In genomic region chr3:142056656-142057330, GRCh38 we compare ENCODE assay signal across 23 cellular contexts.
A peak's percentile ranks its signal among the peaks of the same experiment; 100 is the strongest.
DNase-seq lines count a peak whose midpoint lies in the region; ATAC-seq and TF ChIP-seq lines count a peak whose summit lies in the region.
"Had no signal": no experiment of that assay in that cellular context is flagged by ENCODE, and none has a peak within 500 bp of the region (broad histone marks: within the 10 kb centered on the region; RNA-seq: fewer than 3 reads in every experiment).

No MANE protein-coding gene starts in this region.

- H2BK120ac ChIP-seq in trophoblast cell (ENCODE audit: insufficient read depth, low read length, poor library complexity): no peak overlapping the region

- H3K9me3 ChIP-seq in SJCRH30 (replicated peaks) (peaks cover 7% of the 10 kb centered on the region; the same call in 1 of the 2 replicates), trophoblast cell (ENCODE audit: insufficient read depth, low read depth, low read length) (no peaks in the 10 kb centered on the region), lower lobe of right lung (no peaks in the 10 kb centered on the region)
- H3K9me3 ChIP-seq: Caco-2 had no signal

- WGBS in trophoblast cell (ENCODE audit: extremely low coverage, insufficient coverage, insufficient read length): no CpG with 5 or more reads among the region's 2 CpGs

- no peak for ATAC-seq in HG02840 (IDR thresholded peaks at IDR 0.05; ENCODE audit: low FRiP score, unreplicated experiment)
- ATAC-seq in lower lobe of right lung: no peak
- ATAC-seq: GM12878, SK-N-SH treated with all-trans-retinoic acid at 6 μM for 48 hours, T-cell had no signal

- no peak overlapping the region for H3K4ac ChIP-seq in trophoblast cell (ENCODE audit: low read depth, low read length)

- H3K36me3 ChIP-seq in SJCRH30: no peaks in the 10 kb centered on the region
- no peaks in the 10 kb centered on the region for H3K36me3 ChIP-seq in trophoblast cell (ENCODE audit: control insufficient read depth in 1 of 2, insufficient read depth in 2 of 2, low read length in 2 of 2)
- no peaks in the 10 kb centered on the region for H3K36me3 ChIP-seq in lower lobe of right lung

- H2AFZ ChIP-seq in trophoblast cell (ENCODE audit: insufficient read depth, low read length, poor library complexity): no peak overlapping the region
- H2AFZ ChIP-seq: PC-9 had no signal

- no peak overlapping the region for H3K23ac ChIP-seq in trophoblast cell (ENCODE audit: low read length)

- H2BK12ac ChIP-seq in trophoblast cell (ENCODE audit: low read length): no peak overlapping the region

- H3K4me3 ChIP-seq in SJCRH30 (no peak overlapping the region), epithelial cell of esophagus (ENCODE audit: low read length) (no peak overlapping the region), trophoblast cell (ENCODE audit: low read depth, low read length) (no peak overlapping the region), lower lobe of right lung (no peak overlapping the region)
- H3K4me3 ChIP-seq: BLaER1 treated with 17β-estradiol and CSF1 and Interleukin-3, amounts not matched to agents 10 nM and 100 nM; GM12878; PC-9 had no signal

- H3K9ac ChIP-seq in trophoblast cell (ENCODE audit: low read length): no peak overlapping the region
- H3K9ac ChIP-seq: BLaER1 treated with 17β-estradiol and CSF1 and Interleukin-3, amounts not matched to agents 10 nM and 100 nM had no signal

- H4K91ac ChIP-seq in trophoblast cell (ENCODE audit: low read depth, low read length): no peak overlapping the region

- H3K79me2 ChIP-seq in trophoblast cell (ENCODE audit: control insufficient read depth, insufficient read depth, low read length, poor library complexity): no peaks in the 10 kb centered on the region

- H3K27ac ChIP-seq in SJCRH30 (peak overlapping the region; percentile 88), trophoblast cell (ENCODE audit: low read depth, low read length) (no peak overlapping the region), lower lobe of right lung (no peak overlapping the region)
- H3K27ac ChIP-seq: BLaER1 treated with 17β-estradiol and CSF1 and Interleukin-3, amounts not matched to agents 10 nM and 100 nM; PC-9 had no signal

- TF ChIP-seq CTCF in epithelial cell of esophagus (IDR thresholded peaks at IDR 0.05; ENCODE audit: insufficient read depth, low read depth, low read length, missing control alignments): no peak
- no peak for TF ChIP-seq CTCF in lower lobe of right lung (IDR thresholded peaks at IDR 0.05)

- H3K18ac ChIP-seq in trophoblast cell (ENCODE audit: low read length): no peak overlapping the region

- intact Hi-C loops in lower lobe of right lung (cut with DNase I): no loop called here

- H3K14ac ChIP-seq in trophoblast cell (ENCODE audit: low read length): no peak overlapping the region

- H3K4me1 ChIP-seq in SJCRH30 (peaks cover 17% of the 10 kb centered on the region), trophoblast cell (ENCODE audit: control insufficient read depth in 1 of 2, insufficient read depth in 2 of 2, low read length in 2 of 2) (no peaks in the 10 kb centered on the region), lower lobe of right lung (no peaks in the 10 kb centered on the region)
- H3K4me1 ChIP-seq: BLaER1 treated with 17β-estradiol and CSF1 and Interleukin-3, amounts not matched to agents 10 nM and 100 nM; Caco-2 had no signal

- H3K27me3 ChIP-seq in SJCRH30: no peaks in the 10 kb centered on the region
- H3K27me3 ChIP-seq in trophoblast cell (ENCODE audit: insufficient read depth, low read length): no peaks in the 10 kb centered on the region
- no peaks in the 10 kb centered on the region for H3K27me3 ChIP-seq in lower lobe of right lung (ENCODE audit: low read depth)
- H3K27me3 ChIP-seq: BLaER1 treated with 17β-estradiol and CSF1 and Interleukin-3, amounts not matched to agents 10 nM and 100 nM had no signal

- no peak overlapping the region for H3K4me2 ChIP-seq in trophoblast cell (ENCODE audit: low read length)
- H3K4me2 ChIP-seq: BLaER1 treated with 17β-estradiol and CSF1 and Interleukin-3, amounts not matched to agents 10 nM and 100 nM; PC-9 had no signal

- no peak overlapping the region for H4K8ac ChIP-seq in trophoblast cell (ENCODE audit: low read depth, low read length)

- H2AK5ac ChIP-seq in trophoblast cell (ENCODE audit: low read length): no peak overlapping the region

- no peak overlapping the region for H4K12ac ChIP-seq in trophoblast cell (ENCODE audit: low read depth, low read length)

- DNase-seq in GM03348 (ENCODE audit: low spot score) (peak; percentile 9), SJCRH30 (peak; percentile 91 to 96), epithelial cell of esophagus (ENCODE audit: low read depth) (peak; percentile 47), trophoblast cell (peak; percentile 82 to 93), NCI-H82 (lab: John Stamatoyannopoulos, UW) (no peak), lower lobe of right lung (no peak)
- no peak for DNase-seq in activated CD4-positive, CD25-positive, alpha-beta regulatory T cell (lab: John Stamatoyannopoulos, UW)
- DNase-seq: Caco-2; CD4-positive, alpha-beta memory T cell; DMS153; GOT3; MM.1S; NCI-H1048; NCI-H1417 treated with DMSO at 0.1 percent for 48 hours; NCI-H187; NCI-H510A; PC-9; SIG-M5; T-cell had no signal

- H2BK5ac ChIP-seq in trophoblast cell (ENCODE audit: low read depth, low read length, poor library complexity): no peak overlapping the region

- no peaks in the 10 kb centered on the region for H3K79me1 ChIP-seq in trophoblast cell (ENCODE audit: low read length)

Comparison
In these comparisons a context has a peak if more than half of its experiments do, and no peak if none do; other contexts are left out.
1. DNase-seq: peak in GM03348 (single experiment), SJCRH30 (2 of 2), epithelial cell of esophagus (single experiment) and trophoblast cell (2 of 2); none in NCI-H82 (single experiment), activated CD4-positive, CD25-positive, alpha-beta regulatory T cell (0 of 4) and lower lobe of right lung (single experiment).